Comparison of ENCODE assay signal across 2 cellular contexts in the genomic region with DNA sequence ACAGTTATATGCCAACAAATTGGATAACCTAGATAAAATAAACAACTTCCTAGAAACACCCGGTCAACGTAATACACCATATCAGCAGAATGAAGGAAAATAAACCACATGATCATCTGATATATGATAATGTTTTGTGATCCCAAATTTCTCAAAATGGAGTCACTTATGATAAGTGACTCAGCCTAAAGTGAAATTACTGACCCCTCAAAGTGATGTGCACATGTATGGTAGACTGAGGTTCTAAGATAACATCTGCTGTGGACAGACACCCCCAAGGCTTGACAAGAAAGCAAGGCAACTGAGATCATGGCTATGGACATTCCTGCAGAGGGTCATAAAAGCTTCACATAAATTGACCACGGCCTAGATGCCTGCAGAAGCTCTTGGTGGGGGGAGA.
TF ChIP-seq lines count a peak whose summit lies in the region.

No MANE protein-coding gene starts in this region.

TF ChIP-seq in IMR-90, 13 proteins besides CTCF, POLR2A, EP300 and RAD21 (continued from another document):
- TF ChIP-seq FOS (IDR thresholded peaks at IDR 0.05; ENCODE audit: low read depth, low read length) (no peak), BHLHE40 (IDR thresholded peaks at IDR 0.05; ENCODE audit: low read depth, low read length) (no peak), CHD1 (IDR thresholded peaks at IDR 0.05; ENCODE audit: low read depth, low read length) (no peak), MAZ (IDR thresholded peaks at IDR 0.05; ENCODE audit: borderline replicate concordance, low read depth, low read length) (no peak), MAFK (IDR thresholded peaks at IDR 0.05; ENCODE audit: low read depth, low read length) (no peak), NFE2L2 (IDR thresholded peaks at IDR 0.05; ENCODE audit: low read depth, low read length) (no peak), ELK1 (IDR thresholded peaks at IDR 0.05; ENCODE audit: borderline replicate concordance, low read depth, low read length) (no peak), USF2 (IDR thresholded peaks at IDR 0.05; ENCODE audit: low read depth, low read length) (no peak)

TF ChIP-seq in K562, 482 proteins besides CTCF, POLR2A, EP300 and RAD21 (continued from another document and continues in another):
- peak; percentile 59; the same call in 1 of the 2 replicates for TF ChIP-seq ZBTB9 (CRISPR knock-in tag; IDR thresholded peaks at IDR 0.05)
- no peak for TF ChIP-seq ZNF324 (CRISPR knock-in tag; IDR thresholded peaks at IDR 0.05)
- TF ChIP-seq, protein P1, sequence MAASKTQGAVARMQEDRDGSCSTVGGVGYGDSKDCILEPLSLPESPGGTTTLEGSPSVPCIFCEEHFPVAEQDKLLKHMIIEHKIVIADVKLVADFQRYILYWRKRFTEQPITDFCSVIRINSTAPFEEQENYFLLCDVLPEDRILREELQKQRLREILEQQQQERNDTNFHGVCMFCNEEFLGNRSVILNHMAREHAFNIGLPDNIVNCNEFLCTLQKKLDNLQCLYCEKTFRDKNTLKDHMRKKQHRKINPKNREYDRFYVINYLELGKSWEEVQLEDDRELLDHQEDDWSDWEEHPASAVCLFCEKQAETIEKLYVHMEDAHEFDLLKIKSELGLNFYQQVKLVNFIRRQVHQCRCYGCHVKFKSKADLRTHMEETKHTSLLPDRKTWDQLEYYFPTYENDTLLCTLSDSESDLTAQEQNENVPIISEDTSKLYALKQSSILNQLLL (CRISPR knock-in tag; IDR thresholded peaks at IDR 0.05; ENCODE audit: borderline replicate concordance) = no peak
- no peak for TF ChIP-seq ZSCAN29 (IDR thresholded peaks at IDR 0.05)
- 0 out of 2 replicates have a peak, but pooled peaks have one; percentile 42 for TF ChIP-seq TEAD2 (tag; IDR thresholded peaks at IDR 0.05)
- TF ChIP-seq, protein P2, sequence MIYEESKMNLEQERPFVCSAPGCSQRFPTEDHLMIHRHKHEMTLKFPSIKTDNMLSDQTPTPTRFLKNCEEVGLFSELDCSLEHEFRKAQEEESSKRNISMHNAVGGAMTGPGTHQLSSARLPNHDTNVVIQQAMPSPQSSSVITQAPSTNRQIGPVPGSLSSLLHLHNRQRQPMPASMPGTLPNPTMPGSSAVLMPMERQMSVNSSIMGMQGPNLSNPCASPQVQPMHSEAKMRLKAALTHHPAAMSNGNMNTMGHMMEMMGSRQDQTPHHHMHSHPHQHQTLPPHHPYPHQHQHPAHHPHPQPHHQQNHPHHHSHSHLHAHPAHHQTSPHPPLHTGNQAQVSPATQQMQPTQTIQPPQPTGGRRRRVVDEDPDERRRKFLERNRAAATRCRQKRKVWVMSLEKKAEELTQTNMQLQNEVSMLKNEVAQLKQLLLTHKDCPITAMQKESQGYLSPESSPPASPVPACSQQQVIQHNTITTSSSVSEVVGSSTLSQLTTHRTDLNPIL (CRISPR knock-in tag; IDR thresholded peaks at IDR 0.05) = no peak
- no peak for TF ChIP-seq SLC30A9 (CRISPR knock-in tag; IDR thresholded peaks at IDR 0.05)
- no peak for TF ChIP-seq MBD2 (IDR thresholded peaks at IDR 0.05; ENCODE audit: borderline replicate concordance, low read depth)
- peak; percentile 34; the same call in 1 of the 2 replicates for TF ChIP-seq ZNF239 (CRISPR knock-in tag; IDR thresholded peaks at IDR 0.05)
- TF ChIP-seq USF1 (CRISPR knock-in tag; IDR thresholded peaks at IDR 0.05) = no peak
- no peak for TF ChIP-seq LEF1 (IDR thresholded peaks at IDR 0.05)
- no peak for TF ChIP-seq SRSF3 (IDR thresholded peaks at IDR 0.05; ENCODE audit: insufficient read depth, low read length)
- TF ChIP-seq NCOA1 (IDR thresholded peaks at IDR 0.05; ENCODE audit: low read depth) = no peak
- no peak for TF ChIP-seq SIN3A (IDR thresholded peaks at IDR 0.05; ENCODE audit: borderline replicate concordance in 2 of 2, control insufficient read depth in 1 of 2, low read depth in 2 of 2, low read length in 2 of 2)
- TF ChIP-seq ZNF511 (CRISPR knock-in tag; IDR thresholded peaks at IDR 0.05) = no peak
- TF ChIP-seq, protein P3, sequence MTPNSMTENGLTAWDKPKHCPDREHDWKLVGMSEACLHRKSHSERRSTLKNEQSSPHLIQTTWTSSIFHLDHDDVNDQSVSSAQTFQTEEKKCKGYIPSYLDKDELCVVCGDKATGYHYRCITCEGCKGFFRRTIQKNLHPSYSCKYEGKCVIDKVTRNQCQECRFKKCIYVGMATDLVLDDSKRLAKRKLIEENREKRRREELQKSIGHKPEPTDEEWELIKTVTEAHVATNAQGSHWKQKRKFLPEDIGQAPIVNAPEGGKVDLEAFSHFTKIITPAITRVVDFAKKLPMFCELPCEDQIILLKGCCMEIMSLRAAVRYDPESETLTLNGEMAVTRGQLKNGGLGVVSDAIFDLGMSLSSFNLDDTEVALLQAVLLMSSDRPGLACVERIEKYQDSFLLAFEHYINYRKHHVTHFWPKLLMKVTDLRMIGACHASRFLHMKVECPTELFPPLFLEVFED (CRISPR knock-in tag; conservative IDR thresholded peaks at IDR 0.05) = no peak
- TF ChIP-seq, protein P4, sequence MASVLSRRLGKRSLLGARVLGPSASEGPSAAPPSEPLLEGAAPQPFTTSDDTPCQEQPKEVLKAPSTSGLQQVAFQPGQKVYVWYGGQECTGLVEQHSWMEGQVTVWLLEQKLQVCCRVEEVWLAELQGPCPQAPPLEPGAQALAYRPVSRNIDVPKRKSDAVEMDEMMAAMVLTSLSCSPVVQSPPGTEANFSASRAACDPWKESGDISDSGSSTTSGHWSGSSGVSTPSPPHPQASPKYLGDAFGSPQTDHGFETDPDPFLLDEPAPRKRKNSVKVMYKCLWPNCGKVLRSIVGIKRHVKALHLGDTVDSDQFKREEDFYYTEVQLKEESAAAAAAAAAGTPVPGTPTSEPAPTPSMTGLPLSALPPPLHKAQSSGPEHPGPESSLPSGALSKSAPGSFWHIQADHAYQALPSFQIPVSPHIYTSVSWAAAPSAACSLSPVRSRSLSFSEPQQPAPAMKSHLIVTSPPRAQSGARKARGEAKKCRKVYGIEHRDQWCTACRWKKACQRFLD (CRISPR knock-in tag; IDR thresholded peaks at IDR 0.05) = no peak
- TF ChIP-seq RBM34 (IDR thresholded peaks at IDR 0.05; ENCODE audit: borderline replicate concordance, insufficient read depth, low read length) = no peak
- TF ChIP-seq, protein P5, sequence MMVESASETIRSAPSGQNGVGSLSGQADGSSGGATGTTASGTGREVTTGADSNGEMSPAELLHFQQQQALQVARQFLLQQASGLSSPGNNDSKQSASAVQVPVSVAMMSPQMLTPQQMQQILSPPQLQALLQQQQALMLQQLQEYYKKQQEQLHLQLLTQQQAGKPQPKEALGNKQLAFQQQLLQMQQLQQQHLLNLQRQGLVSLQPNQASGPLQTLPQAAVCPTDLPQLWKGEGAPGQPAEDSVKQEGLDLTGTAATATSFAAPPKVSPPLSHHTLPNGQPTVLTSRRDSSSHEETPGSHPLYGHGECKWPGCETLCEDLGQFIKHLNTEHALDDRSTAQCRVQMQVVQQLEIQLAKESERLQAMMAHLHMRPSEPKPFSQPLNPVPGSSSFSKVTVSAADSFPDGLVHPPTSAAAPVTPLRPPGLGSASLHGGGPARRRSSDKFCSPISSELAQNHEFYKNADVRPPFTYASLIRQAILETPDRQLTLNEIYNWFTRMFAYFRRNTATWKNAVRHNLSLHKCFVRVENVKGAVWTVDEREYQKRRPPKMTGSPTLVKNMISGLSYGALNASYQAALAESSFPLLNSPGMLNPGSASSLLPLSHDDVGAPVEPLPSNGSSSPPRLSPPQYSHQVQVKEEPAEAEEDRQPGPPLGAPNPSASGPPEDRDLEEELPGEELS (CRISPR knock-in tag; IDR thresholded peaks at IDR 0.05; ENCODE audit: borderline replicate concordance) = no peak
- no peak for TF ChIP-seq ZNF274 (IDR thresholded peaks at IDR 0.05; ENCODE audit: borderline replicate concordance, low read depth, low read length)
- peak; percentile 78 for TF ChIP-seq PTTG1 (tag; IDR thresholded peaks at IDR 0.05; ENCODE audit: low read depth)
- TF ChIP-seq ZNF639 (CRISPR knock-in tag; conservative IDR thresholded peaks at IDR 0.05 in 1 of 2, IDR thresholded peaks at IDR 0.05 in 1 of 2) = 0 out of 4 replicates have a peak, but pooled peaks of 1 of the 2 experiments have one; percentile 30
- TF ChIP-seq, protein P6, sequence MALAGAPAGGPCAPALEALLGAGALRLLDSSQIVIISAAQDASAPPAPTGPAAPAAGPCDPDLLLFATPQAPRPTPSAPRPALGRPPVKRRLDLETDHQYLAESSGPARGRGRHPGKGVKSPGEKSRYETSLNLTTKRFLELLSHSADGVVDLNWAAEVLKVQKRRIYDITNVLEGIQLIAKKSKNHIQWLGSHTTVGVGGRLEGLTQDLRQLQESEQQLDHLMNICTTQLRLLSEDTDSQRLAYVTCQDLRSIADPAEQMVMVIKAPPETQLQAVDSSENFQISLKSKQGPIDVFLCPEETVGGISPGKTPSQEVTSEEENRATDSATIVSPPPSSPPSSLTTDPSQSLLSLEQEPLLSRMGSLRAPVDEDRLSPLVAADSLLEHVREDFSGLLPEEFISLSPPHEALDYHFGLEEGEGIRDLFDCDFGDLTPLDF (CRISPR knock-in tag; IDR thresholded peaks at IDR 0.05) = no peak
- TF ChIP-seq TEAD1 (CRISPR knock-in tag; IDR thresholded peaks at IDR 0.05) = peak in 1 of 2 experiments; percentile 69; a peak in 2 of 4 replicates
- TF ChIP-seq, protein P7, sequence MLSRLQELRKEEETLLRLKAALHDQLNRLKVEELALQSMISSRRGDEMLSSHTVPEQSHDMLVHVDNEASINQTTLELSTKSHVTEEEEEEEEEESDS (CRISPR knock-in tag; IDR thresholded peaks at IDR 0.05) = no peak
- no peak for TF ChIP-seq CEBPG (CRISPR knock-in tag; IDR thresholded peaks at IDR 0.05)
- TF ChIP-seq CEBPG (tag; conservative IDR thresholded peaks at IDR 0.05 in 1 of 2, IDR thresholded peaks at IDR 0.05 in 1 of 2) = no peak
- TF ChIP-seq RBFOX2 (IDR thresholded peaks at IDR 0.05; ENCODE audit: low read depth, low read length) = no peak
- TF ChIP-seq E2F3 (CRISPR knock-in tag; IDR thresholded peaks at IDR 0.05) = no peak
- no peak for TF ChIP-seq FOXM1 (IDR thresholded peaks at IDR 0.05; ENCODE audit: low read depth)
- no peak for TF ChIP-seq FOXM1 (CRISPR knock-in tag; IDR thresholded peaks at IDR 0.05; ENCODE audit: low read depth)
- no peak for TF ChIP-seq MCM7 (IDR thresholded peaks at IDR 0.05)
- no peak for TF ChIP-seq HSF4 (CRISPR knock-in tag; IDR thresholded peaks at IDR 0.05; ENCODE audit: borderline replicate concordance)
- no peak for TF ChIP-seq TCFL5 (CRISPR knock-in tag; conservative IDR thresholded peaks at IDR 0.05)
- TF ChIP-seq, protein P8, sequence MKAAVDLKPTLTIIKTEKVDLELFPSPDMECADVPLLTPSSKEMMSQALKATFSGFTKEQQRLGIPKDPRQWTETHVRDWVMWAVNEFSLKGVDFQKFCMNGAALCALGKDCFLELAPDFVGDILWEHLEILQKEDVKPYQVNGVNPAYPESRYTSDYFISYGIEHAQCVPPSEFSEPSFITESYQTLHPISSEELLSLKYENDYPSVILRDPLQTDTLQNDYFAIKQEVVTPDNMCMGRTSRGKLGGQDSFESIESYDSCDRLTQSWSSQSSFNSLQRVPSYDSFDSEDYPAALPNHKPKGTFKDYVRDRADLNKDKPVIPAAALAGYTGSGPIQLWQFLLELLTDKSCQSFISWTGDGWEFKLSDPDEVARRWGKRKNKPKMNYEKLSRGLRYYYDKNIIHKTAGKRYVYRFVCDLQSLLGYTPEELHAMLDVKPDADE (conservative IDR thresholded peaks at IDR 0.05; ENCODE audit: control insufficient read depth, low read depth, low read length) = no peak
- TF ChIP-seq ZNF436 (CRISPR knock-in tag; IDR thresholded peaks at IDR 0.05) = no peak
- TF ChIP-seq EWSR1 (IDR thresholded peaks at IDR 0.05; ENCODE audit: borderline replicate concordance, low read depth, partially characterized antibody) = no peak
- no peak for TF ChIP-seq CC2D1A (IDR thresholded peaks at IDR 0.05)
- TF ChIP-seq GMEB1 (CRISPR knock-in tag; IDR thresholded peaks at IDR 0.05) = 0 out of 2 replicates have a peak, but pooled peaks have one; percentile 24
